Comparison of ENCODE assay signal across 24 cellular contexts in genomic region chr6:97305676-97306075, GRCh38. TPM values are rescaled to one million over a fixed set of nuclear protein-coding genes. Genes with fewer than 3 reads are reported as not detected.
DNase-seq lines count a peak whose midpoint lies in the region; ATAC-seq and TF ChIP-seq lines count a peak whose summit lies in the region.
"Had no signal": no experiment of that assay in that cellular context is flagged by ENCODE, and none has a peak within 500 bp of the region (broad histone marks: within the 10 kb centered on the region; RNA-seq: fewer than 3 reads in every experiment).

No MANE protein-coding gene starts in this region.

- H3K9me3 ChIP-seq in GM23248 (ENCODE audit: low read depth) (no peaks in the 10 kb centered on the region), SK-N-SH (no peaks in the 10 kb centered on the region), iPS-15b (ENCODE audit: control insufficient read depth, insufficient read depth, low read length) (no peaks in the 10 kb centered on the region), neuron (ENCODE audit: low read length) (no peaks in the 10 kb centered on the region), SJCRH30 (replicated peaks) (no peaks in the 10 kb centered on the region), right cardiac atrium (ENCODE audit: control insufficient read depth, low read length) (no peaks in the 10 kb centered on the region)
- H3K9me3 ChIP-seq: adrenal gland, BE2C, breast epithelium, HAP-1, SJSA1 had no signal

- in situ Hi-C loops in GM23248 (cut with MboI) = no loop called here

- no peak for DNase-seq in GM23248
- DNase-seq in SK-N-SH = peak; percentile 17
- no peak for DNase-seq in activated CD8-positive, alpha-beta memory T cell treated with anti-CD3 and anti-CD28 coated beads, Interleukin-2, amount 50 U/mL, for 48 hours
- DNase-seq in SJCRH30 = no peak
- no peak for DNase-seq in right cardiac atrium
- DNase-seq: activated CD4-positive, alpha-beta T cell treated with anti-CD3 and anti-CD28 coated beads, Interleukin-2, amount 10 ng/mL, durations not matched to agents 7 days and 5 days; activated naive CD4-positive, alpha-beta T cell; activated T-cell treated with anti-CD3 and anti-CD28 coated beads, Interleukin-2, amount 50 U/mL, for 48 hours; adrenal gland; BE2C; effector memory CD8-positive, alpha-beta T cell; erythroblast; NCI-H1092 treated with DMSO at 0.1 percent for 48 hours; NCI-H2081; NCI-H226 had no signal

- H3K27me3 ChIP-seq in GM23248 (replicated peaks; ENCODE audit: insufficient read depth) (no peaks in the 10 kb centered on the region), SK-N-SH (ENCODE audit: insufficient read depth) (no peaks in the 10 kb centered on the region), iPS-15b (ENCODE audit: control insufficient read depth, insufficient read depth, low read length) (no peaks in the 10 kb centered on the region), neuron (ENCODE audit: insufficient read depth, low read length) (no peaks in the 10 kb centered on the region), SJCRH30 (0 out of 2 replicates have a peak, but pooled peaks cover 4% of the 10 kb centered on the region), right cardiac atrium (ENCODE audit: control insufficient read depth, insufficient read depth) (no peaks in the 10 kb centered on the region)
- H3K27me3 ChIP-seq: adrenal gland, BE2C, breast epithelium had no signal

- TF ChIP-seq EP300 in SK-N-SH (IDR thresholded peaks at IDR 0.05; ENCODE audit: borderline replicate concordance in 1 of 2, low read depth in 1 of 2, low read length in 1 of 2) = no peak

- POLR2A ChIA-PET in SK-N-SH (lab: Yijun Ruan, JAX) = no interaction called here

- no peak for TF ChIP-seq RAD21 in SK-N-SH (IDR thresholded peaks at IDR 0.05; ENCODE audit: low read length)

- H2AFZ ChIP-seq in GM23248 = peak overlapping the region; percentile 47; the same call in 1 of the 2 replicates
- H2AFZ ChIP-seq in SK-N-SH (ENCODE audit: low read depth) = peak overlapping the region; percentile 52
- peak overlapping the region; percentile 28 for H2AFZ ChIP-seq in neuron (ENCODE audit: low read depth, low read length)

- H3K9me2 ChIP-seq in GM23248 (ENCODE audit: insufficient read depth) (no peaks in the 10 kb centered on the region), SK-N-SH (no peaks in the 10 kb centered on the region)

- H3K4me2 ChIP-seq in GM23248 (ENCODE audit: unreplicated experiment) (no peak overlapping the region), SK-N-SH (0 out of 2 replicates have a peak overlapping the region, but pooled peaks have one; percentile 14)

- H3F3A ChIP-seq in GM23248 (ENCODE audit: insufficient read depth) (peaks cover 3% of the 10 kb centered on the region; the same call in 1 of the 2 replicates), SK-N-SH (replicated peaks; ENCODE audit: insufficient read depth) (no peaks in the 10 kb centered on the region)

- H3K27ac ChIP-seq in GM23248 (no peak overlapping the region), SK-N-SH (ENCODE audit: low read depth in 2 of 2, low read length in 1 of 2) (no peak overlapping the region), SJCRH30 (no peak overlapping the region), right cardiac atrium (ENCODE audit: low read length) (no peak overlapping the region)
- H3K27ac ChIP-seq: adrenal gland, breast epithelium, SJSA1, skin epidermis, VCaP had no signal

- H3K79me2 ChIP-seq in GM23248 (ENCODE audit: insufficient read depth) (no peaks in the 10 kb centered on the region), SK-N-SH (ENCODE audit: insufficient read depth) (no peaks in the 10 kb centered on the region)

- H3K36me3 ChIP-seq in GM23248 (ENCODE audit: low read depth) = no peaks in the 10 kb centered on the region
- no peaks in the 10 kb centered on the region for H3K36me3 ChIP-seq in SK-N-SH (replicated peaks in 1 of 2; ENCODE audit: control insufficient read depth in 1 of 2, insufficient read depth in 2 of 2, low read length in 1 of 2)
- H3K36me3 ChIP-seq in iPS-15b (ENCODE audit: control insufficient read depth, insufficient read depth, low read length) = no peaks in the 10 kb centered on the region
- H3K36me3 ChIP-seq in neuron (ENCODE audit: insufficient read depth, low read length) = no peaks in the 10 kb centered on the region
- H3K36me3 ChIP-seq in SJCRH30 = no peaks in the 10 kb centered on the region
- H3K36me3 ChIP-seq: adrenal gland, BE2C, breast epithelium, HAP-1, SJSA1 had no signal

- H3K9ac ChIP-seq in GM23248 = no peak overlapping the region
- H3K9ac ChIP-seq in SK-N-SH = no peak overlapping the region
- H3K9ac ChIP-seq in iPS-15b (ENCODE audit: low read depth, low read length) = no peak overlapping the region

- H3K4me1 ChIP-seq in GM23248 (ENCODE audit: insufficient read depth) = no peaks in the 10 kb centered on the region
- H3K4me1 ChIP-seq in SK-N-SH (ENCODE audit: control insufficient read depth in 1 of 2, insufficient read depth in 2 of 2, low read depth in 1 of 2, low read length in 1 of 2) = peaks cover 0 to 8% of the 10 kb centered on the region in 2 experiments; a peak in 2 of 4 replicates
- peaks cover 3% of the 10 kb centered on the region for H3K4me1 ChIP-seq in iPS-15b (ENCODE audit: control insufficient read depth, insufficient read depth, low read length)
- peaks cover 22% of the 10 kb centered on the region for H3K4me1 ChIP-seq in neuron (ENCODE audit: insufficient read depth, low read length)
- no peaks in the 10 kb centered on the region for H3K4me1 ChIP-seq in SJCRH30
- no peaks in the 10 kb centered on the region for H3K4me1 ChIP-seq in right cardiac atrium (ENCODE audit: control insufficient read depth, insufficient read depth, low read length)
- H3K4me1 ChIP-seq: adrenal gland, BE2C, breast epithelium, SJSA1 had no signal

- intact Hi-C loops in right cardiac atrium (cut with DNase I) = no loop called here

- no peak for ATAC-seq in right cardiac atrium
- no peak for ATAC-seq in GM19455 (IDR thresholded peaks at IDR 0.05; ENCODE audit: unreplicated experiment)
- ATAC-seq: effector memory CD8-positive, alpha-beta T cell had no signal

- TF ChIP-seq CTCF in SK-N-SH (IDR thresholded peaks at IDR 0.05) = no peak

- H3K4me3 ChIP-seq in GM23248 (no peak overlapping the region), SK-N-SH (ENCODE audit: low read depth in 2 of 2, low read length in 1 of 2) (no peak overlapping the region), iPS-15b (ENCODE audit: low read depth, low read length) (peak overlapping the region; percentile 16), neuron (ENCODE audit: low read length) (peak overlapping the region; percentile 18), SJCRH30 (no peak overlapping the region), right cardiac atrium (ENCODE audit: low read length) (no peak overlapping the region)
- H3K4me3 ChIP-seq: adrenal gland, breast epithelium, HAP-1, lung, SJSA1, skin epidermis had no signal

- CTCF ChIA-PET in SK-N-SH (lab: Yijun Ruan, JAX) = interaction anchor here (1.1 to 3.4 kb wide), 2 partner anchors 9 to 91 kb away, joined by 4 to 11 read pairs; no protein-coding TSS in a partner anchor

- H4K20me1 ChIP-seq in GM23248 (ENCODE audit: insufficient read depth) (no peaks in the 10 kb centered on the region), SK-N-SH (ENCODE audit: insufficient read depth) (no peaks in the 10 kb centered on the region)

- WGBS in GM23248 (ENCODE audit: low coverage in 1 of 2, low lambda C conversion rate in 2 of 2, missing lambda C conversion rate in 2 of 2), 2 experiments = 16 to 18% methylated on average over 7 of the region's 7 CpGs
- WGBS in SK-N-SH (ENCODE audit: low lambda C conversion rate) = 23% methylated on average over 7 of the region's 7 CpGs
- WGBS in right cardiac atrium = 28% methylated on average over 7 of the region's 7 CpGs

TF ChIP-seq in SK-N-SH, 30 proteins besides CTCF, POLR2A, EP300 and RAD21:
- no peak for TF ChIP-seq NRF1 (IDR thresholded peaks at IDR 0.05; ENCODE audit: low read depth, low read length)
- TF ChIP-seq USF2 (IDR thresholded peaks at IDR 0.05; ENCODE audit: borderline replicate concordance, low read depth, low read length) = no peak
- no peak for TF ChIP-seq POLR2AphosphoS5 (IDR thresholded peaks at IDR 0.05; ENCODE audit: low read depth, low read length)
- no peak for TF ChIP-seq GABPA (IDR thresholded peaks at IDR 0.05; ENCODE audit: low read depth)
- TF ChIP-seq RCOR1 (IDR thresholded peaks at IDR 0.05; ENCODE audit: low read length) = no peak
- no peak for TF ChIP-seq TEAD4 (IDR thresholded peaks at IDR 0.05; ENCODE audit: borderline replicate concordance, insufficient read depth)
- no peak for TF ChIP-seq NFIC (IDR thresholded peaks at IDR 0.05; ENCODE audit: borderline replicate concordance)
- no peak for TF ChIP-seq GATA2 (CRISPR knock-in tag; IDR thresholded peaks at IDR 0.05)
- TF ChIP-seq YY1 (IDR thresholded peaks at IDR 0.05; ENCODE audit: low read depth) = no peak
- no peak for TF ChIP-seq MXI1 (IDR thresholded peaks at IDR 0.05; ENCODE audit: low read depth, low read length)
- TF ChIP-seq TCF12 (IDR thresholded peaks at IDR 0.05) = no peak
- no peak for TF ChIP-seq EZH2phosphoT487 (IDR thresholded peaks at IDR 0.05; ENCODE audit: borderline replicate concordance, low read depth)
- no peak for TF ChIP-seq MAX (IDR thresholded peaks at IDR 0.05; ENCODE audit: low read depth)
- TF ChIP-seq SIN3A (IDR thresholded peaks at IDR 0.05; ENCODE audit: borderline replicate concordance, low read depth, low read length) = no peak
- TF ChIP-seq CHD2 (IDR thresholded peaks at IDR 0.05; ENCODE audit: low read length, partially characterized antibody) = no peak
- TF ChIP-seq FOXJ3 (CRISPR knock-in tag; IDR thresholded peaks at IDR 0.05) = no peak
- no peak for TF ChIP-seq FOSL2 (IDR thresholded peaks at IDR 0.05; ENCODE audit: borderline replicate concordance, low read depth)

RNA-seq across cellular contexts. Expression of gene MMS22L, which starts 22.7 kb away (rescaled TPM):
- 12.9 and 14.8 TPM in 2 replicates for total RNA-seq in GM23248 (2014; rRNA removed; shearing (Covaris generic))
- polyA plus RNA-seq in GM23248 (2016; fragmentation: Nextera tagmentation; extraction: Ambion mirVana) (4.1 and 4.2 TPM in 2 replicates), SK-N-SH (2012; rRNA removed) (4.3 and 6.3 TPM in 2 replicates), right cardiac atrium (0.84 TPM)
- polyA plus RNA-seq in SK-N-SH (2012; cell fraction: cytosol; rRNA removed) = 6.5 and 7.3 TPM in 2 replicates
- 3.6 and 7.2 TPM in 2 replicates for polyA plus RNA-seq in SK-N-SH (2012; cell fraction: nucleus; rRNA removed)
- 48.8 and 58.3 TPM in 2 replicates for total RNA-seq in SJCRH30 (2014; rRNA removed; shearing (Covaris generic))
- total RNA-seq in right cardiac atrium = 1 to 10 TPM; 3.0 to 4.9 (median 4.0) TPM

Comparison
In these comparisons a context has a peak if more than half of its experiments do, and no peak if none do; other contexts are left out.
1. H3K4me3 ChIP-seq: peak in iPS-15b (single experiment) and neuron (single experiment); none in GM23248 (single experiment), SK-N-SH (0 of 2), SJCRH30 (single experiment) and right cardiac atrium (single experiment).
2. Peak in every context shown above with its lines, with median percentiles within 50 percentile points of each other: H2AFZ ChIP-seq.